Comparison of ENCODE assay signal across 19 cellular contexts in the genomic region with DNA sequence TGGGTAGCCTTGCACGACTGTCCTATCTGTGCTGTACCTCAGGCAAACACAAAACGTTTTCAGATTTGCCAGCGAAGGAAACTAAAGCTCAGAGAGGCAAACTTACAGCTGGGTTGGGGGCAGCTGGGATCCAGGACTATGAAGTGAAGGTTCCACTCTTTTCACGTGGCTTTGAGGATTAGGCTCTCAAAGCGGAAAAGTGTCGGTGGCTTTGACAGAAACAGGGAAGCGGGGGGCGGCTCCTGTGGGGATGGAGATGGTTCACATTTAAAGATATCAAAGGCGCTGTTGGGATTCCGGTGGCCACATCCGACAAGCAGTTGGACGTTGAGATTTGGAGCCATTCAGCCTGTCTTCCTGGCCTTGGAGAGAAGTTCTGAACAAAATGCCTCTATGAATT.
DNase-seq lines count a peak whose midpoint lies in the region; ATAC-seq, FAIRE-seq and TF ChIP-seq lines count a peak whose summit lies in the region.
"Had no signal": no experiment of that assay in that cellular context is flagged by ENCODE, and none has a peak within 500 bp of the region (broad histone marks: within the 10 kb centered on the region; RNA-seq: fewer than 3 reads in every experiment).

No MANE protein-coding gene starts in this region.

- no peak overlapping the region for H3K27ac Mint-ChIP-seq in endothelial cell (ENCODE audit: unreplicated experiment)
- H3K27ac Mint-ChIP-seq: CD4-positive, alpha-beta memory T cell had no signal

- H3K36me3 Mint-ChIP-seq in endothelial cell (ENCODE audit: low read depth, unreplicated experiment): peaks cover 14% of the 10 kb centered on the region
- H3K36me3 Mint-ChIP-seq: CD4-positive, alpha-beta memory T cell had no signal

- peaks cover 16% of the 10 kb centered on the region for H3K27me3 Mint-ChIP-seq in endothelial cell (ENCODE audit: unreplicated experiment)
- H3K27me3 Mint-ChIP-seq: CD4-positive, alpha-beta memory T cell had no signal

- DNase-seq in endothelial cell (ENCODE audit: low spot score): no peak
- DNase-seq in mesenteric fat pad (ENCODE audit: low spot score): peak; percentile 71
- DNase-seq in sciatic nerve (ENCODE audit: low spot score): peak; percentile 40
- DNase-seq in NCI-H1694 (lab: John Stamatoyannopoulos, UW): no peak
- no peak for DNase-seq in D721Med (ENCODE audit: insufficient read length, low spot score)
- DNase-seq: C1 segment of cervical spinal cord; Calu3; CD4-positive, alpha-beta memory T cell; COR-L47; DMS153; DND-41; GM23248; H7; HCEC 1CT had no signal

- no peak for TF ChIP-seq CTCF in endothelial cell (IDR thresholded peaks at IDR 0.05; ENCODE audit: unreplicated experiment)
- TF ChIP-seq CTCF in D721Med (IDR thresholded peaks at IDR 0.05; ENCODE audit: insufficient read depth, missing control alignments): no peak

- peak overlapping the region; percentile 66 for H3K4me3 Mint-ChIP-seq in endothelial cell (ENCODE audit: unreplicated experiment)
- H3K4me3 Mint-ChIP-seq: CD4-positive, alpha-beta memory T cell had no signal

- H3K9me3 Mint-ChIP-seq in endothelial cell (ENCODE audit: unreplicated experiment): peaks cover 58% of the 10 kb centered on the region

- ATAC-seq in sciatic nerve: no peak
- no peak for ATAC-seq in esophagus mucosa

- no peaks in the 10 kb centered on the region for H3K4me1 Mint-ChIP-seq in endothelial cell (ENCODE audit: unreplicated experiment)
- H3K4me1 Mint-ChIP-seq: CD4-positive, alpha-beta memory T cell had no signal

- intact Hi-C loops in sciatic nerve (cut with DNase I): no loop called here

- no peak for FAIRE-seq in D721Med (lab: Jason Lieb, UNC)
- FAIRE-seq: G401.6, GM12892, GM19239, H1 had no signal

Comparison
In these comparisons a context has a peak if more than half of its experiments do, and no peak if none do; other contexts are left out.
1. DNase-seq: peak in mesenteric fat pad (single experiment) and sciatic nerve (single experiment); none in endothelial cell (single experiment), NCI-H1694 (single experiment) and D721Med (single experiment).